Comparison of ENCODE assay signal across 16 cellular contexts in genomic region chr11:64857485-64857884, GRCh38. TPM values are rescaled to one million over a fixed set of nuclear protein-coding genes. Genes with fewer than 3 reads are reported as not detected.
A peak's percentile ranks its signal among the peaks of the same experiment; 100 is the strongest.
DNase-seq lines count a peak whose midpoint lies in the region; ATAC-seq, FAIRE-seq and TF ChIP-seq lines count a peak whose summit lies in the region.
"Had no signal": no experiment of that assay in that cellular context is flagged by ENCODE, and none has a peak within 500 bp of the region (broad histone marks: within the 10 kb centered on the region; RNA-seq: fewer than 3 reads in every experiment).

No MANE protein-coding gene starts in this region.

- POLR2A ChIA-PET in CD4-positive, alpha-beta memory T cell (lab: Charles Lee; ENCODE audit: partially characterized antibody): interaction anchor here (0.8 to 28.8 kb wide), 5 partner anchors 5 to 79 kb away, joined by 3 to 2105 read pairs (median 740); partner anchors contain the start of genes CDC42BPG, EHD1 and SF1

- H3K4me1 Mint-ChIP-seq in CD4-positive, alpha-beta memory T cell: peaks cover 58 to 95% (median 78%) of the 10 kb centered on the region in 4 donors

- H3K27me3 Mint-ChIP-seq in CD4-positive, alpha-beta memory T cell: no peaks in the 10 kb centered on the region

- H3K27ac ChIP-seq in CD4-positive, alpha-beta memory T cell (ENCODE audit: low read depth, low read length): peak overlapping the region; percentile 67
- peak overlapping the region; percentile 24 for H3K27ac ChIP-seq in OCI-LY1 (ENCODE audit: low read depth, low read length, poor library complexity, severe bottlenecking)
- peak overlapping the region; percentile 74 for H3K27ac ChIP-seq in effector memory CD4-positive, alpha-beta T cell (ENCODE audit: insufficient read depth, low read length, poor library complexity, severe bottlenecking)
- peak overlapping the region in 14 of 21 experiments; percentile 25 to 93 (median 83) for H3K27ac ChIP-seq in skin epidermis
- H3K27ac ChIP-seq: parathyroid adenoma had no signal

- no peaks in the 10 kb centered on the region for H3K9me3 ChIP-seq in CD4-positive, alpha-beta memory T cell (ENCODE audit: control insufficient read depth in 1 of 2, low read length in 2 of 2)
- no peaks in the 10 kb centered on the region for H3K9me3 ChIP-seq in OCI-LY1 (ENCODE audit: low read length)
- H3K9me3 ChIP-seq in effector memory CD4-positive, alpha-beta T cell (ENCODE audit: control insufficient read depth, low read length): no peaks in the 10 kb centered on the region

- peaks cover 56 to 66% of the 10 kb centered on the region in 2 donors for H3K36me3 Mint-ChIP-seq in CD4-positive, alpha-beta memory T cell

- peaks cover 4% of the 10 kb centered on the region; the same call in 1 of the 2 replicates for H3F3A ChIP-seq in OCI-LY1 (ENCODE audit: insufficient read depth, low read length)

- no peak overlapping the region for H3K4me3 ChIP-seq in CD4-positive, alpha-beta memory T cell (ENCODE audit: low read length in 2 of 2)
- H3K4me3 ChIP-seq in OCI-LY1 (ENCODE audit: low read depth, low read length, poor library complexity, severe bottlenecking) (no peak overlapping the region), skin epidermis (no peak overlapping the region)
- H3K4me3 ChIP-seq in effector memory CD4-positive, alpha-beta T cell (ENCODE audit: insufficient read depth, low read depth, low read length, poor library complexity, severe bottlenecking): no peak overlapping the region

- H3K9ac ChIP-seq in OCI-LY1 (ENCODE audit: low read length): no peak overlapping the region
- H3K9ac ChIP-seq: parathyroid adenoma had no signal

- no peak for ATAC-seq in GM21576 (IDR thresholded peaks at IDR 0.05; ENCODE audit: unreplicated experiment)

- no peaks in the 10 kb centered on the region for H3K27me3 ChIP-seq in CD4-positive, alpha-beta memory T cell (ENCODE audit: insufficient read depth, low read length)
- no peaks in the 10 kb centered on the region for H3K27me3 ChIP-seq in OCI-LY1 (ENCODE audit: insufficient read depth, low read length)
- H3K27me3 ChIP-seq in effector memory CD4-positive, alpha-beta T cell (replicated peaks; ENCODE audit: control insufficient read depth, insufficient read depth, low read length, poor library complexity, severe bottlenecking): no peaks in the 10 kb centered on the region
- H3K27me3 ChIP-seq: brain microvascular endothelial cell had no signal

- H4K20me1 ChIP-seq in OCI-LY1 (ENCODE audit: insufficient read depth, low read length): no peaks in the 10 kb centered on the region

- H3K36me3 ChIP-seq in CD4-positive, alpha-beta memory T cell (ENCODE audit: insufficient read depth, low read length): peaks cover 45% of the 10 kb centered on the region
- peaks cover 60% of the 10 kb centered on the region for H3K36me3 ChIP-seq in OCI-LY1 (ENCODE audit: insufficient read depth, low read length)
- peaks cover 40% of the 10 kb centered on the region for H3K36me3 ChIP-seq in effector memory CD4-positive, alpha-beta T cell (ENCODE audit: control insufficient read depth, insufficient read depth, low read length)

- peak overlapping the region; percentile 36 to 99 (median 82) for H3K27ac Mint-ChIP-seq in CD4-positive, alpha-beta memory T cell

- H3K9me3 Mint-ChIP-seq in CD4-positive, alpha-beta memory T cell: no peaks in the 10 kb centered on the region

- H3K4me2 ChIP-seq in OCI-LY1 (ENCODE audit: low read length): no peak overlapping the region

- CTCF ChIA-PET in CD4-positive, alpha-beta memory T cell (lab: Charles Lee; ENCODE audit: partially characterized antibody): interaction anchor here (8.9 to 29.7 kb wide), 3 partner anchors 11 to 29 kb away, joined by 78 to 1245 read pairs (median 252); partner anchors contain the start of genes CDC42BPG and EHD1

- no peaks in the 10 kb centered on the region for H3K9me2 ChIP-seq in OCI-LY1 (ENCODE audit: low read depth, low read length)

- intact Hi-C loops in CD4-positive, alpha-beta memory T cell (cut with micrococcal nuclease): no loop called here

- FAIRE-seq in HTR-8/SVneo (lab: Jason Lieb, UNC): no peak
- FAIRE-seq: GM18507 had no signal

- H2AFZ ChIP-seq in OCI-LY1 (ENCODE audit: low read length): no peak overlapping the region
- H2AFZ ChIP-seq: parathyroid adenoma had no signal

- TF ChIP-seq CTCF in OCI-LY1 (IDR thresholded peaks at IDR 0.05; ENCODE audit: low read length): no peak

- H3K4me3 Mint-ChIP-seq in CD4-positive, alpha-beta memory T cell: peak overlapping the region in 7 of 8 donors; percentile 17 to 65 (median 36)

- H3K79me2 ChIP-seq in OCI-LY1 (ENCODE audit: insufficient read depth, low read length): no peaks in the 10 kb centered on the region
- H3K79me2 ChIP-seq: parathyroid adenoma had no signal

- peaks cover 99% of the 10 kb centered on the region for H3K4me1 ChIP-seq in CD4-positive, alpha-beta memory T cell (ENCODE audit: insufficient read depth, low read length)
- peaks cover 80% of the 10 kb centered on the region for H3K4me1 ChIP-seq in OCI-LY1 (ENCODE audit: insufficient read depth, low read length, severe bottlenecking)
- H3K4me1 ChIP-seq in effector memory CD4-positive, alpha-beta T cell (ENCODE audit: control insufficient read depth, insufficient read depth, low read length, poor library complexity, severe bottlenecking): peaks cover 94% of the 10 kb centered on the region
- H3K4me1 ChIP-seq: parathyroid adenoma had no signal

- no peak for DNase-seq in CD4-positive, alpha-beta memory T cell
- no peak for DNase-seq in effector memory CD4-positive, alpha-beta T cell
- DNase-seq in HTR-8/SVneo (ENCODE audit: insufficient read length, low spot score) (no peak), AML-193 (lab: John Stamatoyannopoulos, UW) (no peak), NCI-H2227 (lab: John Stamatoyannopoulos, UW; ENCODE audit: unreplicated experiment) (no peak)
- DNase-seq: activated CD4-positive, alpha-beta T cell treated with anti-CD3 and anti-CD28 coated beads, Interleukin-2, amount 50 U/mL, for 4 hours; brain microvascular endothelial cell; DMS79 treated with DMSO at 0.1 percent for 48 hours; KG1; kidney glomerular epithelial cell; NCI-H2227 treated with DMSO at 0.1 percent for 48 hours had no signal

RNA-seq across cellular contexts. Expression of gene CDC42BPG, which starts 13.0 kb away (rescaled TPM):
- total RNA-seq in CD4-positive, alpha-beta memory T cell: 1 to 10 TPM; 6.2 to 9.0 TPM
- polyA plus RNA-seq in CD4-positive, alpha-beta memory T cell: under 1 TPM in 1 of 2 donors, not detected in 1; 0.62 TPM

RNA-seq across cellular contexts. Expression of gene EHD1, which starts 20.9 kb away (rescaled TPM):
- total RNA-seq in CD4-positive, alpha-beta memory T cell: 100 to 1,000 TPM; 268 to 279 TPM
- 100 to 1,000 TPM; 125 to 200 TPM for polyA plus RNA-seq in CD4-positive, alpha-beta memory T cell

RNA-seq across cellular contexts. Expression of gene MEN1, which starts 47.1 kb away (rescaled TPM):
- 10 to 100 TPM; 41.3 to 42.7 TPM for total RNA-seq in CD4-positive, alpha-beta memory T cell
- polyA plus RNA-seq in CD4-positive, alpha-beta memory T cell: 10 to 100 TPM; 22.4 to 42.1 TPM

RNA-seq across cellular contexts. Expression of gene MAP4K2, which starts 54.5 kb away (rescaled TPM):
- total RNA-seq in CD4-positive, alpha-beta memory T cell: 100 to 1,000 TPM; 122 to 128 TPM
- polyA plus RNA-seq in CD4-positive, alpha-beta memory T cell: 10 to 100 TPM; 32.3 to 57.2 TPM

RNA-seq across cellular contexts. Expression of gene ATG2A, which starts 59.5 kb away (rescaled TPM):
- 10 to 100 TPM; 45.7 to 47.3 TPM for total RNA-seq in CD4-positive, alpha-beta memory T cell
- polyA plus RNA-seq in CD4-positive, alpha-beta memory T cell: 1 to 10 TPM; 4.1 to 6.3 TPM

Comparison
In these comparisons a context has a peak if more than half of its experiments do, and no peak if none do; other contexts are left out.
1. H3K27ac ChIP-seq: peak in every context shown above with its lines; median percentile 83 in skin epidermis; 74 in effector memory CD4-positive, alpha-beta T cell; 67 in CD4-positive, alpha-beta memory T cell; 24 in OCI-LY1.